Comparison of ENCODE assay signal across 1 cellular context in genomic region chr22:46876357-46876934, GRCh38.
TF ChIP-seq lines count a peak whose summit lies in the region.

No MANE protein-coding gene starts in this region.

TF ChIP-seq in GM23338, 12 proteins besides CTCF, POLR2A, EP300 and RAD21 (continued from another document):
- no peak for TF ChIP-seq ZNF462 (CRISPR knock-in tag; IDR thresholded peaks at IDR 0.05)
- TF ChIP-seq POLR2AphosphoS5 (IDR thresholded peaks at IDR 0.05; ENCODE audit: low read depth) = no peak
- no peak for TF ChIP-seq JUNB (IDR thresholded peaks at IDR 0.05; ENCODE audit: unreplicated experiment)
- TF ChIP-seq NANOG (IDR thresholded peaks at IDR 0.05; ENCODE audit: borderline replicate concordance) = no peak
